In genomic region chr10:122126763-122127659, GRCh38 we compare ENCODE assay signal across 9 cellular contexts.
A peak's percentile ranks its signal among the peaks of the same experiment; 100 is the strongest.
DNase-seq lines count a peak whose midpoint lies in the region; ATAC-seq and TF ChIP-seq lines count a peak whose summit lies in the region.
"Had no signal": no experiment of that assay in that cellular context is flagged by ENCODE, and none has a peak within 500 bp of the region (broad histone marks: within the 10 kb centered on the region; RNA-seq: fewer than 3 reads in every experiment).

No MANE protein-coding gene starts in this region.

- 58 to 87% (median 63%) methylated on average over 5 to 6 of the region's 6 CpGs for WGBS in adrenal gland, 4 donors
- WGBS in smooth muscle cell (ENCODE audit: low lambda C conversion rate) = 53% methylated on average over 6 of the region's 6 CpGs

- ATAC-seq in GM18505 (IDR thresholded peaks at IDR 0.05; ENCODE audit: unreplicated experiment) = no peak
- no peak for ATAC-seq in activated T-cell treated with anti-CD3 and anti-CD28 coated beads, Interleukin-2, amount 50 U/mL, for 4 hours
- ATAC-seq in CD8-positive, alpha-beta T cell = no peak

- H3K27me3 Mint-ChIP-seq in activated T-cell treated with anti-CD3 and anti-CD28 coated beads, Interleukin-2, amount 50 U/mL, for 4 hours (ENCODE audit: low read depth) = peaks cover 8% of the 10 kb centered on the region
- H3K27me3 Mint-ChIP-seq in CD8-positive, alpha-beta T cell (ENCODE audit: low read depth) = peaks cover 9% of the 10 kb centered on the region

- no peaks in the 10 kb centered on the region for H3K36me3 ChIP-seq in HAP-1 (replicated peaks)
- no peaks in the 10 kb centered on the region for H3K36me3 ChIP-seq in adrenal gland (replicated peaks in 1 of 2)
- H3K36me3 ChIP-seq in right atrium auricular region = no peaks in the 10 kb centered on the region
- no peaks in the 10 kb centered on the region for H3K36me3 ChIP-seq in smooth muscle cell (ENCODE audit: low read depth)
- H3K36me3 ChIP-seq in CD8-positive, alpha-beta T cell (ENCODE audit: insufficient read depth, low read length) = no peaks in the 10 kb centered on the region

- in situ Hi-C loops in HAP-1 (cut with MboI; ENCODE audit: low sequenced_read_pairs) = loop anchor here (25.0 kb wide), 1 partner anchor 310 kb away; no protein-coding TSS in a partner anchor

- H3K79me2 ChIP-seq in smooth muscle cell (ENCODE audit: low read depth) = no peaks in the 10 kb centered on the region

- H3K27ac ChIP-seq in adrenal gland (peak overlapping the region; percentile 24 to 90 (median 74)), right atrium auricular region (peak overlapping the region; percentile 75 to 89), smooth muscle cell (ENCODE audit: low read depth) (peak overlapping the region; percentile 84)
- no peak overlapping the region for H3K27ac ChIP-seq in CD8-positive, alpha-beta T cell (ENCODE audit: low read depth, low read length)

- no peak overlapping the region for H3K9ac ChIP-seq in smooth muscle cell (ENCODE audit: low read depth)

- no peaks in the 10 kb centered on the region for H3K36me3 Mint-ChIP-seq in activated T-cell treated with anti-CD3 and anti-CD28 coated beads, Interleukin-2, amount 50 U/mL, for 4 hours (ENCODE audit: insufficient read depth)
- H3K36me3 Mint-ChIP-seq in CD8-positive, alpha-beta T cell = no peaks in the 10 kb centered on the region

- TF ChIP-seq POLR2A in adrenal gland (IDR thresholded peaks at IDR 0.05) = peak in 1 of 2 donors; percentile 27
- no peak for TF ChIP-seq POLR2A in GM18505 (IDR thresholded peaks at IDR 0.05; ENCODE audit: borderline replicate concordance, extremely low read depth, insufficient read depth, insufficient read length)

- peaks cover 14% of the 10 kb centered on the region for H3F3A ChIP-seq in smooth muscle cell (ENCODE audit: low read depth)

- DNase-seq in HAP-1 (ENCODE audit: low spot score in 2 of 2) (peak; percentile 35 to 44), adrenal gland (peak; percentile 50 to 81 (median 79)), right atrium auricular region (ENCODE audit: low spot score) (no peak), smooth muscle cell (lab: John Stamatoyannopoulos, UW; ENCODE audit: unreplicated experiment) (no peak), activated T-cell treated with anti-CD3 and anti-CD28 coated beads for 4 hours (no peak)
- no peak for DNase-seq in activated T-cell treated with anti-CD3 and anti-CD28 coated beads, Interleukin-2, amount 50 U/mL, for 4 hours
- no peak for DNase-seq in CD8-positive, alpha-beta T cell
- DNase-seq: NCI-H146 had no signal

- CTCF ChIA-PET in CD8-positive, alpha-beta T cell (lab: Charles Lee) = no interaction called here

- H3K4me2 ChIP-seq in smooth muscle cell = peak overlapping the region; percentile 78

- H3K4me3 Mint-ChIP-seq in activated T-cell treated with anti-CD3 and anti-CD28 coated beads, Interleukin-2, amount 50 U/mL, for 4 hours = no peak overlapping the region
- H3K4me3 Mint-ChIP-seq in CD8-positive, alpha-beta T cell = no peak overlapping the region

- TF ChIP-seq CTCF in adrenal gland (IDR thresholded peaks at IDR 0.05) = no peak
- TF ChIP-seq CTCF in right atrium auricular region (IDR thresholded peaks at IDR 0.05) = no peak
- no peak for TF ChIP-seq CTCF in smooth muscle cell (IDR thresholded peaks at IDR 0.05; ENCODE audit: borderline replicate concordance, insufficient read depth, poor library complexity, severe bottlenecking)
- TF ChIP-seq CTCF in CD8-positive, alpha-beta T cell (IDR thresholded peaks at IDR 0.05) = no peak

- H3K27ac Mint-ChIP-seq in CD8-positive, alpha-beta T cell = no peak overlapping the region

- no peaks in the 10 kb centered on the region for H3K9me3 Mint-ChIP-seq in activated T-cell treated with anti-CD3 and anti-CD28 coated beads, Interleukin-2, amount 50 U/mL, for 4 hours
- no peaks in the 10 kb centered on the region for H3K9me3 Mint-ChIP-seq in CD8-positive, alpha-beta T cell

- POLR2A ChIA-PET in CD8-positive, alpha-beta T cell (lab: Charles Lee) = no interaction called here

- no peaks in the 10 kb centered on the region for H3K4me1 Mint-ChIP-seq in activated T-cell treated with anti-CD3 and anti-CD28 coated beads, Interleukin-2, amount 50 U/mL, for 4 hours (ENCODE audit: low read depth)
- H3K4me1 Mint-ChIP-seq in CD8-positive, alpha-beta T cell (ENCODE audit: low read depth) = no peaks in the 10 kb centered on the region

- H3K4me3 ChIP-seq in HAP-1 (no peak overlapping the region), adrenal gland (peak overlapping the region in 1 of 4 donors; percentile 30), right atrium auricular region (peak overlapping the region in 1 of 2 donors; percentile 10), smooth muscle cell (no peak overlapping the region)
- no peak overlapping the region for H3K4me3 ChIP-seq in CD8-positive, alpha-beta T cell (ENCODE audit: low read depth, low read length)

- no peak overlapping the region for H2AFZ ChIP-seq in smooth muscle cell (ENCODE audit: low read depth)

- intact Hi-C loops in adrenal gland (cut with DNase I) = no loop called here
- intact Hi-C loops in CD8-positive, alpha-beta T cell (cut with DNase I, micrococcal nuclease) = no loop called here

- H3K9me3 ChIP-seq in HAP-1 (no peaks in the 10 kb centered on the region), adrenal gland (replicated peaks in 1 of 3) (no peaks in the 10 kb centered on the region), right atrium auricular region (no peaks in the 10 kb centered on the region), smooth muscle cell (replicated peaks; ENCODE audit: low read depth) (no peaks in the 10 kb centered on the region)
- H3K9me3 ChIP-seq in CD8-positive, alpha-beta T cell (ENCODE audit: low read length) = no peaks in the 10 kb centered on the region

- H3K4me1 ChIP-seq in HAP-1 (peaks cover 7% of the 10 kb centered on the region), adrenal gland (replicated peaks in 1 of 2) (peaks cover 5 to 17% of the 10 kb centered on the region in 2 donors), right atrium auricular region (peaks cover 0 to 69% of the 10 kb centered on the region in 2 donors), smooth muscle cell (ENCODE audit: low read depth) (peaks cover 24% of the 10 kb centered on the region)
- H3K4me1 ChIP-seq in CD8-positive, alpha-beta T cell (ENCODE audit: insufficient read depth, low read length) = no peaks in the 10 kb centered on the region

- peaks cover 12% of the 10 kb centered on the region for H4K20me1 ChIP-seq in smooth muscle cell (ENCODE audit: low read depth)

- H3K27me3 ChIP-seq in HAP-1 (ENCODE audit: low read depth) (no peaks in the 10 kb centered on the region), adrenal gland (no peaks in the 10 kb centered on the region), right atrium auricular region (no peaks in the 10 kb centered on the region), smooth muscle cell (ENCODE audit: low read depth) (no peaks in the 10 kb centered on the region)
- no peaks in the 10 kb centered on the region for H3K27me3 ChIP-seq in CD8-positive, alpha-beta T cell (ENCODE audit: insufficient read depth, low read length)

Comparison
In these comparisons a context has a peak if more than half of its experiments do, and no peak if none do; other contexts are left out.
1. DNase-seq: peak in HAP-1 (2 of 2) and adrenal gland (7 of 7); none in right atrium auricular region (single experiment), smooth muscle cell (single experiment), activated T-cell treated with anti-CD3 and anti-CD28 coated beads, Interleukin-2, amount 50 U/mL, for 4 hours (single experiment), CD8-positive, alpha-beta T cell (0 of 7) and activated T-cell treated with anti-CD3 and anti-CD28 coated beads for 4 hours (single experiment).